In genomic region chr14:74660863-74661262, GRCh38 we compare ENCODE assay signal across 15 cellular contexts. TPM values are rescaled to one million over a fixed set of nuclear protein-coding genes. Genes with fewer than 3 reads are reported as not detected.
DNase-seq lines count a peak whose midpoint lies in the region; ATAC-seq and TF ChIP-seq lines count a peak whose summit lies in the region.
"Had no signal": no experiment of that assay in that cellular context is flagged by ENCODE, and none has a peak within 500 bp of the region (broad histone marks: within the 10 kb centered on the region; RNA-seq: fewer than 3 reads in every experiment).

No MANE protein-coding gene starts in this region.

- 94% methylated on average over 5 of the region's 5 CpGs for WGBS in liver
- WGBS in aorta, 2 donors, result 76 to 79% methylated on average over 5 of the region's 5 CpGs

- POLR2A ChIA-PET in RWPE1 (lab: Yijun Ruan, JAX; ENCODE audit: low non-redundant PET), result no interaction called here

- H3K27me3 ChIP-seq in right atrium auricular region (no peaks in the 10 kb centered on the region), liver (ENCODE audit: control insufficient read depth in 4 of 4, insufficient read depth in 4 of 4, low read length in 3 of 4) (no peaks in the 10 kb centered on the region), aorta (ENCODE audit: control insufficient read depth in 1 of 2, insufficient read depth in 2 of 2, low read length in 1 of 2) (no peaks in the 10 kb centered on the region), H7 (ENCODE audit: control insufficient read depth, insufficient read depth, low read length) (no peaks in the 10 kb centered on the region)
- H3K27me3 ChIP-seq: SJCRH30 had no signal

- CTCF ChIA-PET in RWPE1 (lab: Yijun Ruan, JAX), result interaction anchor here (1.1 to 1.2 kb wide), 2 partner anchors 11 to 45 kb away, joined by 3 to 4 read pairs; no protein-coding TSS in a partner anchor

- H3K4me3 ChIP-seq in right atrium auricular region, result no peak overlapping the region
- no peak overlapping the region for H3K4me3 ChIP-seq in liver (ENCODE audit: low read depth in 1 of 3, low read length in 3 of 3)
- no peak overlapping the region for H3K4me3 ChIP-seq in aorta (ENCODE audit: low read length in 2 of 2)
- H3K4me3 ChIP-seq in H7 (ENCODE audit: insufficient read depth, low read depth, low read length), result no peak overlapping the region
- H3K4me3 ChIP-seq: SJCRH30 had no signal

- TF ChIP-seq CTCF in right atrium auricular region (IDR thresholded peaks at IDR 0.05) (no peak), RWPE1 (conservative IDR thresholded peaks at IDR 0.05; ENCODE audit: low read depth) (no peak), liver (IDR thresholded peaks at IDR 0.05; ENCODE audit: low read depth, low read length, missing input control) (no peak)

- H3K36me3 ChIP-seq in right atrium auricular region (peaks cover 52% of the 10 kb centered on the region), liver (ENCODE audit: control insufficient read depth in 4 of 4, insufficient read depth in 3 of 4, low read depth in 1 of 4, low read length in 3 of 4) (peaks cover 10 to 43% (median 26%) of the 10 kb centered on the region in 4 donors), aorta (ENCODE audit: control insufficient read depth in 1 of 2, insufficient read depth in 2 of 2, low read length in 1 of 2) (peaks cover 0 to 3% of the 10 kb centered on the region in 2 donors), H7 (replicated peaks; ENCODE audit: control insufficient read depth, insufficient read depth, low read length) (peaks cover 22% of the 10 kb centered on the region)

- peak overlapping the region; percentile 49 to 70 for H3K27ac ChIP-seq in right atrium auricular region
- H3K27ac ChIP-seq in RWPE1, result peak overlapping the region; percentile 25; the same call in 1 of the 2 replicates
- no peak overlapping the region for H3K27ac ChIP-seq in liver (ENCODE audit: low read depth in 1 of 2, low read length in 2 of 2)
- H3K27ac ChIP-seq in aorta (ENCODE audit: low read depth in 1 of 2, low read length in 2 of 2), result peak overlapping the region; percentile 87 to 89
- H3K27ac ChIP-seq: SJCRH30 had no signal

- ATAC-seq in Right ventricle myocardium inferior, result no peak
- ATAC-seq in aorta (ENCODE audit: low FRiP score), result no peak
- no peak for ATAC-seq in HG02938 (IDR thresholded peaks at IDR 0.05; ENCODE audit: unreplicated experiment)

- no peak for TF ChIP-seq RAD21 in liver (IDR thresholded peaks at IDR 0.05)

- H3K9me3 ChIP-seq in right atrium auricular region (no peaks in the 10 kb centered on the region), liver (ENCODE audit: control insufficient read depth in 4 of 4, low read length in 3 of 4) (no peaks in the 10 kb centered on the region), aorta (ENCODE audit: control insufficient read depth, low read length) (no peaks in the 10 kb centered on the region)
- H3K9me3 ChIP-seq: Caco-2, SJCRH30 had no signal

- DNase-seq in right atrium auricular region (ENCODE audit: low spot score), result no peak
- no peak for DNase-seq in Right ventricle myocardium inferior (ENCODE audit: missing footprints)
- DNase-seq in RWPE1 (ENCODE audit: low spot score), result no peak
- peak in 1 of 2 donors; percentile 55 for DNase-seq in aorta
- no peak for DNase-seq in H7
- DNase-seq in ureter (ENCODE audit: low spot score), result no peak
- DNase-seq: AML-193, Caco-2, NCI-H1417, NCI-H2029, NCI-H510A, NCI-H82, SJCRH30 had no signal

- intact Hi-C loops in Right ventricle myocardium inferior (cut with DNase I) (no loop called here), aorta (cut with DNase I) (no loop called here)

- H3K4me1 ChIP-seq in right atrium auricular region (peaks cover 0 to 25% of the 10 kb centered on the region in 2 donors), liver (ENCODE audit: control insufficient read depth in 4 of 4, insufficient read depth in 4 of 4, low read length in 3 of 4) (peaks cover 0 to 7% (median 3%) of the 10 kb centered on the region in 4 donors), aorta (ENCODE audit: control insufficient read depth in 1 of 2, insufficient read depth in 2 of 2, low read length in 2 of 2) (peaks cover 5 to 26% of the 10 kb centered on the region in 2 donors)
- H3K4me1 ChIP-seq: Caco-2, SJCRH30 had no signal

- H3K9ac ChIP-seq in liver (ENCODE audit: low read depth in 1 of 2, low read length in 2 of 2), result no peak overlapping the region

TF ChIP-seq in liver, 16 proteins besides CTCF, POLR2A, EP300 and RAD21:
- no peak for TF ChIP-seq ATF3 (IDR thresholded peaks at IDR 0.05)
- TF ChIP-seq REST (IDR thresholded peaks at IDR 0.05), result peak; percentile 94
- TF ChIP-seq YY1 (IDR thresholded peaks at IDR 0.05), result no peak

RNA-seq across cellular contexts. Expression of gene LTBP2, which starts 48.8 kb away (rescaled TPM):
- total RNA-seq in right atrium auricular region (100 to 1,000 TPM in 1 of 2 donors, 10 to 100 TPM in 1; 32.1 to 102 TPM), Right ventricle myocardium inferior (7.6 TPM), liver (1 to 10 TPM; 1.1 to 1.3 TPM), aorta (100 to 1,000 TPM; 209 to 363 TPM), ureter (6.8 TPM)
- polyA plus RNA-seq in liver (under 1 TPM; 0.24 to 0.69 TPM), aorta (100 to 1,000 TPM in 1 of 2 donors, 10 to 100 TPM in 1; 40.4 to 247 TPM)
- total RNA-seq in H7 (2014; rRNA removed; shearing (Covaris generic)), result 1.3 and 2.0 TPM in 2 replicates

RNA-seq across cellular contexts. Expression of gene AREL1, which starts 52.0 kb away (rescaled TPM):
- 10 to 100 TPM; 15.6 to 16.3 TPM for total RNA-seq in right atrium auricular region
- total RNA-seq in Right ventricle myocardium inferior, result 22.7 TPM
- 10 to 100 TPM; 18.2 to 26.6 TPM for total RNA-seq in liver
- polyA plus RNA-seq in liver, result 1 to 10 TPM; 5.6 to 8.3 TPM
- 10 to 100 TPM; 32.7 to 35.7 TPM for total RNA-seq in aorta
- 10 to 100 TPM in 1 of 2 donors, 1 to 10 TPM in 1; 3.9 to 11.1 TPM for polyA plus RNA-seq in aorta
- total RNA-seq in H7 (2014; rRNA removed; shearing (Covaris generic)), result 19.6 and 20.0 TPM in 2 replicates
- total RNA-seq in ureter, result 40.8 TPM

RNA-seq across cellular contexts. Expression of gene FCF1, which starts 52.1 kb away (rescaled TPM):
- total RNA-seq in right atrium auricular region (10 to 100 TPM; 12.6 to 20.0 TPM), Right ventricle myocardium inferior (37.6 TPM), liver (10 to 100 TPM; 14.6 to 15.3 TPM), aorta (10 to 100 TPM; 40.8 to 42.4 TPM), ureter (54.6 TPM)
- polyA plus RNA-seq in liver (10 to 100 TPM in 1 of 2 donors, 1 to 10 TPM in 1; 3.7 to 12.7 TPM), aorta (10 to 100 TPM; 22.6 to 25.9 TPM)
- 24.9 and 32.2 TPM in 2 replicates for total RNA-seq in H7 (2014; rRNA removed; shearing (Covaris generic))

Comparison
In these comparisons a context has a peak if more than half of its experiments do, and no peak if none do; other contexts are left out.
1. H3K27ac ChIP-seq: peak in right atrium auricular region (2 of 2), RWPE1 (single experiment) and aorta (2 of 2); none in liver (0 of 2).